ENCODE assay signal across 13 cellular contexts in genomic region chr3:155572085-155572484, GRCh38.
DNase-seq lines count a peak whose midpoint lies in the region; ATAC-seq, FAIRE-seq and TF ChIP-seq lines count a peak whose summit lies in the region.
"Had no signal": no experiment of that assay in that cellular context is flagged by ENCODE, and none has a peak within 500 bp of the region (broad histone marks: within the 10 kb centered on the region; RNA-seq: fewer than 3 reads in every experiment).

No MANE protein-coding gene starts in this region.

- POLR2A ChIA-PET in A549 (lab: Yijun Ruan, JAX) = no interaction called here

- H3K4me3 Mint-ChIP-seq in activated T-helper 17 cell treated with anti-CD3 and anti-CD28 coated beads, Interleukin-2, amount 50 U/mL, for 72 hours = no peak overlapping the region
- H3K4me3 Mint-ChIP-seq: activated naive CD8-positive, alpha-beta T cell; mesothelial cell of epicardium had no signal

- peak in 1 of 2 experiments; percentile 50; a peak in 1 of 6 replicates for ATAC-seq in A549
- ATAC-seq in HG02763 (IDR thresholded peaks at IDR 0.05; ENCODE audit: unreplicated experiment) = no peak
- no peak for ATAC-seq in activated T-helper 17 cell treated with anti-CD3 and anti-CD28 coated beads, Interleukin-2, amount 50 U/mL, for 72 hours (replicated peaks)
- no peak for ATAC-seq in GM19023 (IDR thresholded peaks at IDR 0.05; ENCODE audit: unreplicated experiment)

- no peaks in the 10 kb centered on the region for H3K36me3 ChIP-seq in GM23248 (ENCODE audit: low read depth)
- H3K36me3 ChIP-seq: colonic mucosa, WERI-Rb-1 had no signal

- no peaks in the 10 kb centered on the region for H3K9me3 Mint-ChIP-seq in activated T-helper 17 cell treated with anti-CD3 and anti-CD28 coated beads, Interleukin-2, amount 50 U/mL, for 72 hours

- WGBS in A549 (ENCODE audit: missing lambda C conversion rate) = 3% methylated on average over 1 of the region's 1 CpG
- WGBS in GM23248 (ENCODE audit: low coverage in 1 of 2, low lambda C conversion rate in 2 of 2, missing lambda C conversion rate in 2 of 2), 2 experiments = 0% methylated on average over 1 of the region's 1 CpG

- 0 out of 2 replicates have a peak overlapping the region, but pooled peaks have one; percentile 7 for H2AFZ ChIP-seq in GM23248

- peaks cover 16% of the 10 kb centered on the region for H3K27me3 Mint-ChIP-seq in activated T-helper 17 cell treated with anti-CD3 and anti-CD28 coated beads, Interleukin-2, amount 50 U/mL, for 72 hours

- H3K9me2 ChIP-seq in GM23248 (ENCODE audit: insufficient read depth) = no peaks in the 10 kb centered on the region

- H3K27ac ChIP-seq in A549 (no peak overlapping the region; a peak in 1 of 6 replicates), GM23248 (no peak overlapping the region)
- H3K27ac ChIP-seq: colonic mucosa, WERI-Rb-1 had no signal

- no peaks in the 10 kb centered on the region for H3K4me1 Mint-ChIP-seq in activated T-helper 17 cell treated with anti-CD3 and anti-CD28 coated beads, Interleukin-2, amount 50 U/mL, for 72 hours

- CTCF ChIA-PET in A549 (lab: Yijun Ruan, JAX) = no interaction called here

- in situ Hi-C loops in GM23248 (cut with MboI) = no loop called here
- in situ Hi-C loops in astrocyte of the cerebellum (cut with HindIII; ENCODE audit: low sequenced_read_pairs) = no loop called here

- FAIRE-seq in A549 (lab: Jason Lieb, UNC) = peak; percentile 67

- H3K9ac ChIP-seq in GM23248 = no peak overlapping the region

- H4K20me1 ChIP-seq in GM23248 (ENCODE audit: insufficient read depth) = no peaks in the 10 kb centered on the region

- H3K36me3 Mint-ChIP-seq in activated T-helper 17 cell treated with anti-CD3 and anti-CD28 coated beads, Interleukin-2, amount 50 U/mL, for 72 hours (ENCODE audit: low read depth) = no peaks in the 10 kb centered on the region
- H3K36me3 Mint-ChIP-seq: activated naive CD8-positive, alpha-beta T cell; mesothelial cell of epicardium had no signal

- H3K4me3 ChIP-seq in A549 (no peak overlapping the region), GM23248 (no peak overlapping the region), astrocyte of the cerebellum (ENCODE audit: low read depth, low read length) (no peak overlapping the region)
- H3K4me3 ChIP-seq: colonic mucosa had no signal

- H3K4me1 ChIP-seq in A549 (peaks cover 10% of the 10 kb centered on the region), GM23248 (ENCODE audit: insufficient read depth) (peaks cover 9% of the 10 kb centered on the region; the same call in 1 of the 2 replicates)
- H3K4me1 ChIP-seq: colonic mucosa had no signal

- TF ChIP-seq EP300 in A549 (IDR thresholded peaks at IDR 0.05) = no peak

- H3K4me2 ChIP-seq in A549 = peak overlapping the region; percentile 52
- peak overlapping the region; percentile 43 for H3K4me2 ChIP-seq in GM23248 (ENCODE audit: unreplicated experiment)

- DNase-seq in A549 (ENCODE audit: low read depth in 1 of 2, low spot score in 1 of 2) = peak in 1 of 2 experiments; percentile 17
- DNase-seq in GM23248 = peak; percentile 66
- peak; percentile 29 for DNase-seq in astrocyte of the cerebellum (ENCODE audit: low read depth)
- peak; percentile 16 for DNase-seq in medulla oblongata (ENCODE audit: extremely low spot score)
- DNase-seq in activated naive CD4-positive, alpha-beta T cell treated with Interleukin-2 at 50 U/mL for 16 hours = no peak
- DNase-seq: colonic mucosa, trophoblast cell, WERI-Rb-1 had no signal

- no peaks in the 10 kb centered on the region for H3K27me3 ChIP-seq in GM23248 (replicated peaks; ENCODE audit: insufficient read depth)
- H3K27me3 ChIP-seq: colonic mucosa had no signal

- no peak overlapping the region for H3K27ac Mint-ChIP-seq in activated T-helper 17 cell treated with anti-CD3 and anti-CD28 coated beads, Interleukin-2, amount 50 U/mL, for 72 hours
- H3K27ac Mint-ChIP-seq: activated naive CD8-positive, alpha-beta T cell; mesothelial cell of epicardium had no signal

- H3K9me3 ChIP-seq in A549 (0 out of 3 replicates have a peak, but pooled peaks cover 3% of the 10 kb centered on the region), GM23248 (ENCODE audit: low read depth) (no peaks in the 10 kb centered on the region)
- H3K9me3 ChIP-seq: colonic mucosa had no signal

- no peaks in the 10 kb centered on the region for H3K79me2 ChIP-seq in GM23248 (ENCODE audit: insufficient read depth)

- TF ChIP-seq RAD21 in A549 (conservative IDR thresholded peaks at IDR 0.05 in 1 of 2, IDR thresholded peaks at IDR 0.05 in 1 of 2) = no peak

- TF ChIP-seq POLR2A in A549 (IDR thresholded peaks at IDR 0.05; ENCODE audit: low read length) = no peak

- no peaks in the 10 kb centered on the region for H3F3A ChIP-seq in GM23248 (ENCODE audit: insufficient read depth)

- no peak for TF ChIP-seq CTCF in A549 (IDR thresholded peaks at IDR 0.05)
- TF ChIP-seq CTCF in astrocyte of the cerebellum (IDR thresholded peaks at IDR 0.05; ENCODE audit: low read depth, low read length, missing control alignments) = no peak

TF ChIP-seq in A549, 52 proteins besides CTCF, POLR2A, EP300 and RAD21:
- TF ChIP-seq CEBPB (IDR thresholded peaks at IDR 0.05) (peak in 1 of 2 experiments; percentile 49; a peak in 1 of 4 replicates), ZSCAN20 (CRISPR knock-in tag; IDR thresholded peaks at IDR 0.05) (no peak)
TF ChIP-seq in A549: peak in this region for 1.
